In the genomic region with DNA sequence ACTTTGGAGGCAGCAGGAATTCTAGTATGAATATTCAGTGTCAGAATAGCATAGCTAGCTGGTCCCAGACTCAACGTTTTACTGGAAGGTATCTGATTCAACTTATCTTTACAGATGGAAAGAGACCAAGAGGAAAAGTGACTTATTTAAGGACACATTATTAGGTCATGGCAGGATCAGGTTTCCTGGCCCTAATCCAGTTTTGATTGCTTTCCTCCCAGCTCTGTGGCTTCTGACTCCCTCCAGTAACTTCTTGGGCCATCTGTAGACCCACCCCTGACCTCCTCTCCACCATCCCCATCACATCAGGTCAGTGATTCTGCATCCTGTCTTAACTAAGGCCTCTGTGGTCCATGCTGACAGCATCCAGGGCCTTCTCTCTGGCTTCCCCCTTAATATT, we compare ENCODE assay signal across 1 cellular context.
TF ChIP-seq lines count a peak whose summit lies in the region.

No MANE protein-coding gene starts in this region.

TF ChIP-seq in HepG2, 621 proteins besides CTCF, POLR2A, EP300 and RAD21:
- no peak for TF ChIP-seq KLF15 (CRISPR knock-in tag; IDR thresholded peaks at IDR 0.05; ENCODE audit: borderline replicate concordance)
- no peak for TF ChIP-seq PHF8 (CRISPR knock-in tag; IDR thresholded peaks at IDR 0.05)
- TF ChIP-seq SMAD9 (CRISPR knock-in tag; IDR thresholded peaks at IDR 0.05): no peak
- TF ChIP-seq CENPT (CRISPR knock-in tag; IDR thresholded peaks at IDR 0.05; ENCODE audit: low read depth): no peak
- TF ChIP-seq, protein P1, sequence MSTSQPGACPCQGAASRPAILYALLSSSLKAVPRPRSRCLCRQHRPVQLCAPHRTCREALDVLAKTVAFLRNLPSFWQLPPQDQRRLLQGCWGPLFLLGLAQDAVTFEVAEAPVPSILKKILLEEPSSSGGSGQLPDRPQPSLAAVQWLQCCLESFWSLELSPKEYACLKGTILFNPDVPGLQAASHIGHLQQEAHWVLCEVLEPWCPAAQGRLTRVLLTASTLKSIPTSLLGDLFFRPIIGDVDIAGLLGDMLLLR (CRISPR knock-in tag; IDR thresholded peaks at IDR 0.05): no peak
- TF ChIP-seq TBP (CRISPR knock-in tag; IDR thresholded peaks at IDR 0.05): no peak
- TF ChIP-seq TCF12 (IDR thresholded peaks at IDR 0.05): no peak
- no peak for TF ChIP-seq TCF12 (CRISPR knock-in tag; IDR thresholded peaks at IDR 0.05)
- TF ChIP-seq, protein P2, sequence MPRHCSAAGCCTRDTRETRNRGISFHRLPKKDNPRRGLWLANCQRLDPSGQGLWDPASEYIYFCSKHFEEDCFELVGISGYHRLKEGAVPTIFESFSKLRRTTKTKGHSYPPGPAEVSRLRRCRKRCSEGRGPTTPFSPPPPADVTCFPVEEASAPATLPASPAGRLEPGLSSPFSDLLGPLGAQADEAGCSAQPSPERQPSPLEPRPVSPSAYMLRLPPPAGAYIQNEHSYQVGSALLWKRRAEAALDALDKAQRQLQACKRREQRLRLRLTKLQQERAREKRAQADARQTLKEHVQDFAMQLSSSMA (CRISPR knock-in tag; IDR thresholded peaks at IDR 0.05): no peak
- no peak for TF ChIP-seq ZKSCAN8 (CRISPR knock-in tag; IDR thresholded peaks at IDR 0.05; ENCODE audit: borderline replicate concordance)
- no peak for TF ChIP-seq HNRNPUL1 (IDR thresholded peaks at IDR 0.05; ENCODE audit: low read depth, low read length)
- no peak for TF ChIP-seq CBX2 (IDR thresholded peaks at IDR 0.05; ENCODE audit: low read depth, low read length)
- TF ChIP-seq CBX2 (CRISPR knock-in tag; IDR thresholded peaks at IDR 0.05; ENCODE audit: low read depth): no peak
